ENCODE assay signal across 1 cellular context in the genomic region with DNA sequence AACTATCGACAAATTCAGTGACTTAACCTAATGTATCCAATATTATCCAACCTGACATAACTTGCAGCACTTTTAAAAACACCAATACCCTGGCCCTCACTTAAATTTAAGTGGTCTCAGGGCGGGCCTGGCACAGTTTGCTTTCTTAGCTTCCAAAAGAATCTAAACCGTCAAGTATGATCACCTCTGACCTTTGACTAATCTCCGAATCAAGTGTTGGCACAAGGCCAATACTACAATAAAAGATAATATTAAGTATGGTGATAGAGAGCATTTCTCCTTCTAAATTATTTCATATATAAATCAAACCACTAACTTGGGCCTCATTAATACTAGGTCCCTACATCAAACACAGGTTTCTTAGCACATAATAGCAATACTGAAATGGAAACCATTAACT.
TF ChIP-seq lines count a peak whose summit lies in the region.

No MANE protein-coding gene starts in this region.

TF ChIP-seq in HEK293, 187 proteins besides CTCF, POLR2A, EP300 and RAD21 (continued from another document):
- TF ChIP-seq, protein P1, sequence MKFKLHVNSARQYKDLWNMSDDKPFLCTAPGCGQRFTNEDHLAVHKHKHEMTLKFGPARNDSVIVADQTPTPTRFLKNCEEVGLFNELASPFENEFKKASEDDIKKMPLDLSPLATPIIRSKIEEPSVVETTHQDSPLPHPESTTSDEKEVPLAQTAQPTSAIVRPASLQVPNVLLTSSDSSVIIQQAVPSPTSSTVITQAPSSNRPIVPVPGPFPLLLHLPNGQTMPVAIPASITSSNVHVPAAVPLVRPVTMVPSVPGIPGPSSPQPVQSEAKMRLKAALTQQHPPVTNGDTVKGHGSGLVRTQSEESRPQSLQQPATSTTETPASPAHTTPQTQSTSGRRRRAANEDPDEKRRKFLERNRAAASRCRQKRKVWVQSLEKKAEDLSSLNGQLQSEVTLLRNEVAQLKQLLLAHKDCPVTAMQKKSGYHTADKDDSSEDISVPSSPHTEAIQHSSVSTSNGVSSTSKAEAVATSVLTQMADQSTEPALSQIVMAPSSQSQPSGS (tag by site-specific recombination; IDR thresholded peaks at IDR 0.05; ENCODE audit: low read depth), result no peak
- TF ChIP-seq ZNF223 (tag by site-specific recombination; IDR thresholded peaks at IDR 0.05) (no peak), MZF1 (tag by site-specific recombination; IDR thresholded peaks at IDR 0.05; ENCODE audit: borderline replicate concordance) (no peak), HOXC10 (CRISPR knock-in tag; IDR thresholded peaks at IDR 0.05) (no peak), PRDM1 (tag by site-specific recombination; IDR thresholded peaks at IDR 0.05) (no peak), ZFP41 (tag by site-specific recombination; IDR thresholded peaks at IDR 0.05; ENCODE audit: borderline replicate concordance) (no peak)
- TF ChIP-seq, protein P2, sequence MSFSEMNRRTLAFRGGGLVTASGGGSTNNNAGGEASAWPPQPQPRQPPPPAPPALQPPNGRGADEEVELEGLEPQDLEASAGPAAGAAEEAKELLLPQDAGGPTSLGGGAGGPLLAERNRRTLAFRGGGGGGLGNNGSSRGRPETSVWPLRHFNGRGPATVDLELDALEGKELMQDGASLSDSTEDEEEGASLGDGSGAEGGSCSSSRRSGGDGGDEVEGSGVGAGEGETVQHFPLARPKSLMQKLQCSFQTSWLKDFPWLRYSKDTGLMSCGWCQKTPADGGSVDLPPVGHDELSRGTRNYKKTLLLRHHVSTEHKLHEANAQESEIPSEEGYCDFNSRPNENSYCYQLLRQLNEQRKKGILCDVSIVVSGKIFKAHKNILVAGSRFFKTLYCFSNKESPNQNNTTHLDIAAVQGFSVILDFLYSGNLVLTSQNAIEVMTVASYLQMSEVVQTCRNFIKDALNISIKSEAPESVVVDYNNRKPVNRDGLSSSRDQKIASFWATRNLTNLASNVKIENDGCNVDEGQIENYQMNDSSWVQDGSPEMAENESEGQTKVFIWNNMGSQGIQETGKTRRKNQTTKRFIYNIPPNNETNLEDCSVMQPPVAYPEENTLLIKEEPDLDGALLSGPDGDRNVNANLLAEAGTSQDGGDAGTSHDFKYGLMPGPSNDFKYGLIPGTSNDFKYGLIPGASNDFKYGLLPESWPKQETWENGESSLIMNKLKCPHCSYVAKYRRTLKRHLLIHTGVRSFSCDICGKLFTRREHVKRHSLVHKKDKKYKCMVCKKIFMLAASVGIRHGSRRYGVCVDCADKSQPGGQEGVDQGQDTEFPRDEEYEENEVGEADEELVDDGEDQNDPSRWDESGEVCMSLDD (tag by site-specific recombination; IDR thresholded peaks at IDR 0.05), result no peak
